8 cellular contexts compared by ENCODE assay signal in genomic region chr11:7513210-7514098, GRCh38. TPM values are rescaled to one million over a fixed set of nuclear protein-coding genes. Genes with fewer than 3 reads are reported as not detected.
DNase-seq lines count a peak whose midpoint lies in the region; ATAC-seq, FAIRE-seq and TF ChIP-seq lines count a peak whose summit lies in the region.

PPFIBP2 (plus strand) TSS chr11:7513999; CDS start chr11:7549476, 35,477 bp downstream.

- peak; percentile 63 to 73 for TF ChIP-seq RAD21 in H1 (IDR thresholded peaks at IDR 0.05 in 1 of 2, conservative IDR thresholded peaks at IDR 0.05 in 1 of 2; ENCODE audit: low read depth in 2 of 2, low read length in 2 of 2)

- peaks cover 0 to 17% (median 9%) of the 10 kb centered on the region in 4 experiments; a peak in 4 of 7 replicates for H3K27me3 ChIP-seq in H1 (replicated peaks in 1 of 4; ENCODE audit: control insufficient read depth in 3 of 4, extremely low read depth in 1 of 4, insufficient read depth in 3 of 4, low read length in 3 of 4)

- peak within 1 kb of the TSS; percentile 89 for H2AFZ ChIP-seq in H1 (ENCODE audit: low read length)

- H2BK120ac ChIP-seq in H1 (replicated peaks; ENCODE audit: low read depth, low read length): no peak within 1 kb of the TSS

- peak within 1 kb of the TSS; percentile 14; the same call in 1 of the 2 replicates for H2BK5ac ChIP-seq in H1 (ENCODE audit: low read depth, low read length)

- POLR2A ChIA-PET in H1 (lab: Charles Lee; ENCODE audit: partially characterized antibody): interaction anchor here (0.6 to 1.1 kb wide), 3 partner anchors 24 to 1571 kb away, joined by 3 read pairs; no protein-coding TSS in a partner anchor

- no peak within 1 kb of the TSS for H3K4ac ChIP-seq in H1 (replicated peaks; ENCODE audit: insufficient read length, low read depth, low read length)

- H3K79me2 ChIP-seq in H1 (ENCODE audit: control insufficient read depth in 1 of 2, insufficient read depth in 2 of 2, low read length in 2 of 2): no peaks in the 10 kb centered on the region

- peak within 1 kb of the TSS; percentile 40 for H3K56ac ChIP-seq in H1 (replicated peaks; ENCODE audit: insufficient read length, low read depth, low read length)

- H2BK15ac ChIP-seq in H1 (ENCODE audit: low read length): no peak within 1 kb of the TSS

- H3K4me2 ChIP-seq in H1 (ENCODE audit: insufficient read depth in 1 of 2, low read depth in 2 of 2, low read length in 2 of 2): peak within 1 kb of the TSS; percentile 69 to 99

- ATAC-seq in GM18873 (IDR thresholded peaks at IDR 0.05; ENCODE audit: low FRiP score, unreplicated experiment) (peak; percentile 50), HG03108 (IDR thresholded peaks at IDR 0.05; ENCODE audit: unreplicated experiment) (peak; percentile 49)

- H2AK5ac ChIP-seq in H1 (ENCODE audit: low read depth, low read length): no peak within 1 kb of the TSS; the same call in 1 of the 2 replicates

- H4K5ac ChIP-seq in H1 (ENCODE audit: insufficient read length, low read depth, low read length): peak within 1 kb of the TSS; percentile 63

- peak within 1 kb of the TSS in 3 of 4 experiments; percentile 1 to 39 (median 35); a peak in 4 of 7 replicates for H3K9ac ChIP-seq in H1 (replicated peaks in 1 of 4; ENCODE audit: extremely low read depth in 1 of 4, low read depth in 3 of 4, low read length in 3 of 4)

- H3K4me3 ChIP-seq in H1 (ENCODE audit: extremely low read depth in 1 of 4, insufficient read depth in 2 of 4, low read depth in 3 of 4, low read length in 4 of 4): peak within 1 kb of the TSS; percentile 63 to 77 (median 70)

- peak within 1 kb of the TSS; percentile 64; the same call in 1 of the 2 replicates for H2BK12ac ChIP-seq in H1 (ENCODE audit: low read depth, low read length)

- H3K4me1 ChIP-seq in H1 (replicated peaks in 1 of 4; ENCODE audit: control insufficient read depth in 3 of 4, insufficient read depth in 4 of 4, low read length in 3 of 4): peaks cover 0 to 9% (median 5%) of the 10 kb centered on the region in 4 experiments; a peak in 5 of 7 replicates

- TF ChIP-seq EP300 in H1 (IDR thresholded peaks at IDR 0.05; ENCODE audit: borderline replicate concordance in 1 of 2, low read depth in 2 of 2, low read length in 2 of 2): peak in 1 of 2 experiments; percentile 19; a peak in 1 of 3 replicates

- TF ChIP-seq POLR2A in H1 (IDR thresholded peaks at IDR 0.05; ENCODE audit: control extremely low read depth in 1 of 2, low read depth in 2 of 2, low read length in 2 of 2): 0 out of 3 replicates have a peak, but pooled peaks of 1 of the 2 experiments have one; percentile 52

- peak; percentile 45 for FAIRE-seq in H1 (lab: Jason Lieb, UNC)

- DNase-seq in AG20443 (ENCODE audit: low spot score): peak; percentile 97
- DNase-seq in NCI-H526 treated with DMSO at 0.1 percent for 48 hours (lab: John Stamatoyannopoulos, UW): peak; percentile 83
- peak; percentile 54 to 65 for DNase-seq in activated CD8-positive, alpha-beta memory T cell treated with anti-CD3 and anti-CD28 coated beads for 4 hours (ENCODE audit: low read depth in 2 of 2)
- DNase-seq in H1 (ENCODE audit: low read depth in 1 of 2, low spot score in 2 of 2): peak in 1 of 2 experiments; percentile 96
- DNase-seq in mesenteric fat pad (ENCODE audit: low spot score): peak; percentile 94
- peak; percentile 71 for DNase-seq in stimulated activated CD8-positive, alpha-beta memory T cell treated with anti-CD3 and anti-CD28 coated beads, Interleukin-15, amount 100 ng/mL, for 1 hour (ENCODE audit: low read depth)

- H3K23ac ChIP-seq in H1 (ENCODE audit: insufficient read length): no peak within 1 kb of the TSS

- H4K91ac ChIP-seq in H1 (replicated peaks; ENCODE audit: insufficient read length, low read length): no peak within 1 kb of the TSS

- peak within 1 kb of the TSS; percentile 86; the same call in 1 of the 2 replicates for H3K18ac ChIP-seq in H1 (ENCODE audit: extremely low read depth, low read length)

- no peak within 1 kb of the TSS for H3K27ac ChIP-seq in H1 (ENCODE audit: low read depth, low read length)

- peaks cover 9% of the 10 kb centered on the region for H3K23me2 ChIP-seq in H1 (ENCODE audit: low read depth, low read length)

- no peaks in the 10 kb centered on the region for H3K36me3 ChIP-seq in H1 (ENCODE audit: control insufficient read depth in 2 of 4, insufficient read depth in 4 of 4, low read length in 3 of 4)

- H4K20me1 ChIP-seq in H1 (replicated peaks in 1 of 2; ENCODE audit: control insufficient read depth in 1 of 2, insufficient read depth in 2 of 2, low read length in 2 of 2): no peaks in the 10 kb centered on the region

- WGBS in H1 (ENCODE audit: extremely low coverage in 1 of 2, insufficient coverage in 1 of 2, insufficient read length in 1 of 2, insufficient replicate concordance in 2 of 2, low coverage in 1 of 2, low lambda C conversion rate in 2 of 2, missing lambda C conversion rate in 1 of 2), 2 experiments: 3% methylated on average over 29 of the region's 80 CpGs; no CpG with 5 or more reads in 1 of the 2 experiments

- H2BK20ac ChIP-seq in H1 (ENCODE audit: low read length): no peak within 1 kb of the TSS; the same call in 1 of the 2 replicates

- CTCF ChIA-PET in H1 (lab: Charles Lee; ENCODE audit: partially characterized antibody): interaction anchor here (0.7 to 4.4 kb wide), 23 partner anchors 9 to 234 kb away, joined by 3 to 28 read pairs (median 5); partner anchors contain the start of gene OLFML1

- peak within 1 kb of the TSS; percentile 18 for H4K8ac ChIP-seq in H1 (ENCODE audit: extremely low read depth, insufficient read depth, low read length)

- H3K79me1 ChIP-seq in H1 (ENCODE audit: low read depth, low read length): no peaks in the 10 kb centered on the region

- no peak within 1 kb of the TSS for H3K14ac ChIP-seq in H1 (ENCODE audit: insufficient read length)

- H3K9me3 ChIP-seq in H1 (ENCODE audit: insufficient read depth in 2 of 2, low read depth in 1 of 2, low read length in 1 of 2): no peaks in the 10 kb centered on the region

- peak; percentile 51 to 69 (median 65) for TF ChIP-seq CTCF in H1 (IDR thresholded peaks at IDR 0.05; ENCODE audit: control extremely low read depth in 1 of 3, insufficient read depth in 1 of 3, low read depth in 1 of 3, low read length in 3 of 3)

TF ChIP-seq in H1, 55 proteins besides CTCF, POLR2A, EP300 and RAD21 (continues in another document):
- TF ChIP-seq USF2 (IDR thresholded peaks at IDR 0.05; ENCODE audit: low read length) (peak; percentile 85), SAP30 (IDR thresholded peaks at IDR 0.05; ENCODE audit: insufficient read depth, insufficient replicate concordance, low read length) (no peak), RBBP5 (IDR thresholded peaks at IDR 0.05; ENCODE audit: borderline replicate concordance, low read depth, low read length) (peak; percentile 69), SP1 (IDR thresholded peaks at IDR 0.05; ENCODE audit: low read depth, low read length) (0 out of 2 replicates have a peak, but pooled peaks have one; percentile 4), ASH2L (IDR thresholded peaks at IDR 0.05; ENCODE audit: low read length) (peak; percentile 56), TAF1 (IDR thresholded peaks at IDR 0.05; ENCODE audit: low read depth, low read length) (peak; percentile 50; the same call in 1 of the 2 replicates), RFX5 (IDR thresholded peaks at IDR 0.05; ENCODE audit: borderline replicate concordance, low read depth, low read length) (no peak), MAX (IDR thresholded peaks at IDR 0.05) (peak; percentile 53), BRCA1 (IDR thresholded peaks at IDR 0.05; ENCODE audit: low read depth, low read length) (no peak), ATF3 (IDR thresholded peaks at IDR 0.05; ENCODE audit: insufficient read depth, low read depth, low read length) (peak; percentile 63; the same call in 1 of the 2 replicates), TBP (IDR thresholded peaks at IDR 0.05; ENCODE audit: low read depth, low read length) (0 out of 2 replicates have a peak, but pooled peaks have one; percentile 27), PHF8 (conservative IDR thresholded peaks at IDR 0.05; ENCODE audit: low read depth, low read length) (peak; percentile 43), EGR1 (IDR thresholded peaks at IDR 0.05; ENCODE audit: borderline replicate concordance, low read depth, low read length) (no peak), SIN3A (conservative IDR thresholded peaks at IDR 0.05 in 1 of 2, IDR thresholded peaks at IDR 0.05 in 1 of 2; ENCODE audit: low read depth in 1 of 2, low read length in 2 of 2) (0 out of 4 replicates have a peak, but pooled peaks of 1 of the 2 experiments have one; percentile 15), E2F6 (IDR thresholded peaks at IDR 0.05) (peak; percentile 72)

RNA-seq across cellular contexts. Expression of gene PPFIBP2, which starts in this region (rescaled TPM):
- total RNA-seq in H1 (2021; fragmentation: NEBNext Ultra II Directional; extraction: Animal tissue kit (Norgen Biotek cat#: 25700)): 9.8 and 11.7 TPM in 2 replicates
- 5.5 and 6.3 TPM in 2 replicates for polyA plus RNA-seq in H1 (2011; rRNA removed)
- 7.6 TPM for polyA plus RNA-seq in H1 (2011; cell fraction: cytosol; rRNA removed)
- polyA plus RNA-seq in H1 (2011; cell fraction: nucleus; rRNA removed): 19.1 TPM
- polyA plus RNA-seq in H1 (2012, experiment 1 of 2): 6.8 to 11.5 TPM (median 8.5 TPM) in 4 replicates
- 1.0 TPM for polyA plus RNA-seq in H1 (2012, experiment 2 of 2)
- 7.7 TPM for polyA plus RNA-seq in H1 (2013, experiment 1 of 2)
- polyA plus RNA-seq in H1 (2013, experiment 2 of 2): 6.1 TPM
- 25.4 and 30.6 TPM in 2 replicates for polyA minus RNA-seq in H1 (2011; rRNA and poly(A)+ RNA removed)
- 6.1 TPM for polyA minus RNA-seq in H1 (2011; cell fraction: cytosol; rRNA and poly(A)+ RNA removed)
- polyA minus RNA-seq in H1 (2011; cell fraction: nucleus; rRNA and poly(A)+ RNA removed): 25.8 TPM
- total RNA-seq in mesenteric fat pad: 37.5 TPM
